Comparison of ENCODE assay signal across 10 cellular contexts in genomic region chr2:223943135-223943534, GRCh38. TPM values are rescaled to one million over a fixed set of nuclear protein-coding genes. Genes with fewer than 3 reads are reported as not detected.
A peak's percentile ranks its signal among the peaks of the same experiment; 100 is the strongest.
DNase-seq lines count a peak whose midpoint lies in the region; ATAC-seq, FAIRE-seq and TF ChIP-seq lines count a peak whose summit lies in the region.
"Had no signal": no experiment of that assay in that cellular context is flagged by ENCODE, and none has a peak within 500 bp of the region (broad histone marks: within the 10 kb centered on the region; RNA-seq: fewer than 3 reads in every experiment).

No MANE protein-coding gene starts in this region.

- H3K27me3 ChIP-seq in breast epithelium (no peaks in the 10 kb centered on the region), muscle layer of duodenum (ENCODE audit: low read depth, low read length) (no peaks in the 10 kb centered on the region), aorta (ENCODE audit: control insufficient read depth in 1 of 2, insufficient read depth in 2 of 2, low read length in 1 of 2) (no peaks in the 10 kb centered on the region)

- 55 to 78% methylated on average over 1 of the region's 1 CpG for WGBS in aorta, 2 donors

- TF ChIP-seq CTCF in breast epithelium (IDR thresholded peaks at IDR 0.05), result no peak

- H3K4me1 Mint-ChIP-seq in stimulated activated naive CD8-positive, alpha-beta T cell treated with anti-CD3 and anti-CD28 coated beads, Interleukin-15, Interleukin-2, amounts not matched to agents 100 ng/mL and 50 ng/mL, for 24 hours (ENCODE audit: low read depth), result peaks cover 67% of the 10 kb centered on the region

- no peak for FAIRE-seq in frontal cortex (lab: Jason Lieb, UNC)

- ATAC-seq in stimulated activated naive CD8-positive, alpha-beta T cell treated with anti-CD3 and anti-CD28 coated beads, Interleukin-15, Interleukin-2, amounts not matched to agents 100 U/mL and 50 U/mL, for 24 hours, result no peak
- ATAC-seq in aorta (ENCODE audit: low FRiP score) (no peak), HG03571 (IDR thresholded peaks at IDR 0.05; ENCODE audit: unreplicated experiment) (no peak), HG03108 (IDR thresholded peaks at IDR 0.05; ENCODE audit: unreplicated experiment) (no peak)

- H3K36me3 Mint-ChIP-seq in stimulated activated naive CD8-positive, alpha-beta T cell treated with anti-CD3 and anti-CD28 coated beads, Interleukin-15, Interleukin-2, amounts not matched to agents 100 ng/mL and 50 ng/mL, for 24 hours (ENCODE audit: low read depth), result peaks cover 25% of the 10 kb centered on the region

- TF ChIP-seq POLR2A in breast epithelium (IDR thresholded peaks at IDR 0.05), result no peak

- DNase-seq in stimulated activated naive CD8-positive, alpha-beta T cell treated with anti-CD3 and anti-CD28 coated beads, Interleukin-15, Interleukin-2, amounts not matched to agents 100 U/mL and 50 U/mL, for 24 hours, result no peak
- DNase-seq in breast epithelium (ENCODE audit: low spot score in 2 of 2) (no peak), aorta (no peak), frontal cortex (ENCODE audit: low spot score in 2 of 2) (no peak)
- DNase-seq: GDM1, NCI-H1105 treated with DMSO at 0.1 percent for 48 hours had no signal

- peak overlapping the region; percentile 89 for H3K4me3 Mint-ChIP-seq in stimulated activated naive CD8-positive, alpha-beta T cell treated with anti-CD3 and anti-CD28 coated beads, Interleukin-15, Interleukin-2, amounts not matched to agents 100 ng/mL and 50 ng/mL, for 24 hours

- H3K27ac ChIP-seq in breast epithelium (peak overlapping the region; percentile 44 to 91), muscle layer of duodenum (ENCODE audit: low read length) (no peak overlapping the region), aorta (ENCODE audit: low read depth in 1 of 2, low read length in 2 of 2) (peak overlapping the region; percentile 9 to 78)

- H3K9me3 ChIP-seq in breast epithelium (no peaks in the 10 kb centered on the region), muscle layer of duodenum (ENCODE audit: control insufficient read depth in 1 of 2, low read length in 2 of 2) (no peaks in the 10 kb centered on the region), aorta (ENCODE audit: control insufficient read depth, low read length) (no peaks in the 10 kb centered on the region)

- intact Hi-C loops in breast epithelium (cut with DNase I; ENCODE audit: low total_unique reads), result no loop called here
- intact Hi-C loops in aorta (cut with DNase I), result no loop called here

- H3K27me3 Mint-ChIP-seq in stimulated activated naive CD8-positive, alpha-beta T cell treated with anti-CD3 and anti-CD28 coated beads, Interleukin-15, Interleukin-2, amounts not matched to agents 100 ng/mL and 50 ng/mL, for 24 hours, result no peaks in the 10 kb centered on the region

- peaks cover 11% of the 10 kb centered on the region for H3K9me3 Mint-ChIP-seq in stimulated activated naive CD8-positive, alpha-beta T cell treated with anti-CD3 and anti-CD28 coated beads, Interleukin-15, Interleukin-2, amounts not matched to agents 100 ng/mL and 50 ng/mL, for 24 hours

- H3K4me3 ChIP-seq in breast epithelium (peak overlapping the region; percentile 85 to 98 (median 88)), muscle layer of duodenum (ENCODE audit: low read depth in 1 of 2, low read length in 2 of 2) (peak overlapping the region; percentile 79 to 99), aorta (ENCODE audit: low read length in 2 of 2) (peak overlapping the region; percentile 52 to 77)

- peaks cover 0 to 4% of the 10 kb centered on the region in 2 donors for H3K4me1 ChIP-seq in breast epithelium
- peaks cover 10 to 28% of the 10 kb centered on the region in 2 donors for H3K4me1 ChIP-seq in muscle layer of duodenum (ENCODE audit: control insufficient read depth in 1 of 2, insufficient read depth in 2 of 2, low read length in 2 of 2)
- peaks cover 1 to 3% of the 10 kb centered on the region in 2 donors for H3K4me1 ChIP-seq in aorta (ENCODE audit: control insufficient read depth in 1 of 2, insufficient read depth in 2 of 2, low read length in 2 of 2)

- peak overlapping the region; percentile 53 for H3K27ac Mint-ChIP-seq in stimulated activated naive CD8-positive, alpha-beta T cell treated with anti-CD3 and anti-CD28 coated beads, Interleukin-15, Interleukin-2, amounts not matched to agents 100 ng/mL and 50 ng/mL, for 24 hours

- H3K36me3 ChIP-seq in breast epithelium (no peaks in the 10 kb centered on the region), muscle layer of duodenum (ENCODE audit: control insufficient read depth in 1 of 2, insufficient read depth in 2 of 2, low read length in 2 of 2) (peaks cover 0 to 5% of the 10 kb centered on the region in 2 donors), aorta (ENCODE audit: control insufficient read depth in 1 of 2, insufficient read depth in 2 of 2, low read length in 1 of 2) (no peaks in the 10 kb centered on the region)

RNA-seq across cellular contexts. Expression of gene WDFY1, which starts 2.0 kb away (rescaled TPM):
- total RNA-seq in breast epithelium, result 10 to 100 TPM; 45.2 to 57.6 (median 46.2) TPM
- 10 to 100 TPM; 51.1 to 56.5 TPM for total RNA-seq in aorta
- polyA plus RNA-seq in aorta, result 10 to 100 TPM; 17.4 to 23.1 TPM
- total RNA-seq in frontal cortex, result 50.5 TPM

RNA-seq across cellular contexts. Expression of gene MRPL44, which starts 14.1 kb away (rescaled TPM):
- total RNA-seq in breast epithelium, result 10 to 100 TPM; 22.4 to 27.4 (median 24.3) TPM
- 10 to 100 TPM; 11.6 to 13.5 TPM for total RNA-seq in aorta
- polyA plus RNA-seq in aorta, result 10 to 100 TPM; 13.7 to 14.4 TPM
- 106 TPM for total RNA-seq in frontal cortex
